Comparison of ENCODE assay signal across 22 cellular contexts in genomic region chr3:24943961-24944360, GRCh38.
"Had no signal": no experiment of that assay in that cellular context is flagged by ENCODE, and none has a peak within 500 bp of the region (broad histone marks: within the 10 kb centered on the region; RNA-seq: fewer than 3 reads in every experiment).

No MANE protein-coding gene starts in this region.

- ATAC-seq: esophagus mucosa; gastroesophageal sphincter; heart left ventricle; left ventricle myocardium superior; natural killer cell; right lobe of liver; stimulated activated effector memory CD8-positive, alpha-beta T cell treated with anti-CD3 and anti-CD28 coated beads, Interleukin-12 subunit alpha, Interleukin-12 subunit beta, amount 100 ng/mL, for 72 hours had no signal

- DNase-seq: colonic mucosa; effector CD8-positive, alpha-beta T cell; endodermal cell; foreskin fibroblast; heart left ventricle; islet precursor cell; kidney glomerular epithelial cell; left ventricle myocardium superior; natural killer cell; occipital lobe; ovary; posterior cingulate gyrus; right lobe of liver; stimulated activated CD4-positive, alpha-beta T cell treated with anti-CD3 and anti-CD28 coated beads, Interleukin-2, amount 100 ng/mL, for 24 hours; stimulated activated CD4-positive, alpha-beta T cell treated with anti-CD3 and anti-CD28 coated beads, Interleukin-4, amount 100 ng/mL, for 24 hours; stimulated activated naive CD4-positive, alpha-beta T cell treated with Interleukin-2 at 50 U/mL for 16 hours; stomach; upper lobe of left lung; uterus had no signal
